10 cellular contexts compared by ENCODE assay signal in the genomic region with DNA sequence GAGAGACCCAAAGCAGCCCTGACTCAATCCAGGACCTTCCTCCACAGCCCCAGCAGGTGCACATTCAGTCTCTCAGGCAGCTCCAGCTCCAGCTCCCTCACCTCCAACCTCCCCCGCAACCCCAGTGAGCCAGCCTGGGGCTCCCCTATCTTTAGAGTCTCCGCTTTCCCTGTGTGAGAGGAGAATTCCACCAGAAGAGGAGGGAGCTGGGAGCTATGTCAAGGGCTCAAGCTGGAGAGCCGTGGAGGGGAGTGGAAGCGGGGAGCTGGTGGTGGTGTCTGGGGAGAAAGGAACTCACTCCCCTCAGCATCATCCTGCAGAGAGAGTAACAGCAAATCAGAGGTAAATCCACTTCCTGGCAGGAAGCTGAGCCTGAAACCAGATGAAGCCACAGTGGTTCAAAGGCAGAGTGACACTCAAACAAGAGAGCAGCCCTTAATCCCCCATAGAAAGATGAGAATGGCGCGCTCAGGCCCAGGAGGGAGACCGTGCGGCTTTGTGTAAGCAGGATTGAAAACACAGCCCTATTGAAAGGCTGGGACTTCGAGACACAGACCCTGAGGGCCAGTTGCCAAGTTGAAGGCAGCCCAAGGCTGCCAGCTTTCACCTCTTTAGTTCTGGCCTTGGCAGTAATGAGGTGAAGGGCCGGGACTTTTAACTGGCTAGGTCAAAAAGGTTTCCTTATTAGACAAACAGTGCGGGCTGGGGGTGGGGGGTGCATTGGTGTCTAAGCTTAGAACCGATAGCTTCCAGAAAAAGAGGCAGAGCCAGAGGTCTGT. TPM values are rescaled to one million over a fixed set of nuclear protein-coding genes. Genes with fewer than 3 reads are reported as not detected.
DNase-seq lines count a peak whose midpoint lies in the region; ATAC-seq lines count a peak whose summit lies in the region.
"Had no signal": no experiment of that assay in that cellular context is flagged by ENCODE, and none has a peak within 500 bp of the region (broad histone marks: within the 10 kb centered on the region; RNA-seq: fewer than 3 reads in every experiment).

No MANE protein-coding gene starts in this region.

- H3K27me3 Mint-ChIP-seq in T-cell: no peaks in the 10 kb centered on the region
- H3K27me3 Mint-ChIP-seq in activated naive CD8-positive, alpha-beta T cell treated with anti-CD3 and anti-CD28 coated beads, Interleukin-2, amount 10 ng/mL, durations not matched to agents 7 days and 5 days: peaks cover 5% of the 10 kb centered on the region
- peaks cover 35% of the 10 kb centered on the region for H3K27me3 Mint-ChIP-seq in stimulated activated memory B cell treated with anti-CD40 and anti-IgM and Interleukin-4, amounts not matched to agents 10 μg/mL and 1 μg/mL and 100 μg/mL, for 72 hours

- POLR2A ChIA-PET in T-cell (lab: Charles Lee): interaction anchor here in 1 of 2 donors (0.6 kb wide), 1 partner anchor 46 kb away, joined by 3 read pairs; no protein-coding TSS in a partner anchor
- POLR2A ChIA-PET in activated naive CD8-positive, alpha-beta T cell treated with anti-CD3 and anti-CD28 coated beads, Interleukin-2, amount 10 ng/mL, durations not matched to agents 7 days and 5 days (lab: Charles Lee): interaction anchor here (0.7 to 1.7 kb wide), 7 partner anchors 9 to 199 kb away, joined by 3 to 10 read pairs (median 4); a partner anchor contains a TSS

- H3K4me3 Mint-ChIP-seq in T-cell: peak overlapping the region; percentile 2 to 73 (median 37)
- H3K4me3 Mint-ChIP-seq in activated naive CD8-positive, alpha-beta T cell treated with anti-CD3 and anti-CD28 coated beads, Interleukin-2, amount 10 ng/mL, durations not matched to agents 7 days and 5 days: peak overlapping the region; percentile 81
- no peak overlapping the region for H3K4me3 Mint-ChIP-seq in stimulated activated memory B cell treated with anti-CD40 and anti-IgM and Interleukin-4, amounts not matched to agents 10 μg/mL and 1 μg/mL and 100 μg/mL, for 72 hours

- peak; percentile 12 for DNase-seq in activated CD4-positive, alpha-beta T cell treated with anti-CD3 and anti-CD28 coated beads for 1 hour
- no peak for DNase-seq in activated CD4-positive, alpha-beta T cell treated with anti-CD3 and anti-CD28 coated beads, Interleukin-2, amount 50 U/mL, for 1 hour
- DNase-seq in T-cell: peak in 31 of 34 experiments; percentile 3 to 51 (median 26)
- DNase-seq in activated naive CD8-positive, alpha-beta T cell treated with anti-CD3 and anti-CD28 coated beads, Interleukin-2, amount 10 ng/mL, durations not matched to agents 7 days and 5 days: peak; percentile 59
- no peak for DNase-seq in HuH-7 (ENCODE audit: low spot score)
- no peak for DNase-seq in islet precursor cell
- DNase-seq: mesendoderm, spleen had no signal

- no peaks in the 10 kb centered on the region for H3K9me3 Mint-ChIP-seq in T-cell
- peaks cover 1% of the 10 kb centered on the region for H3K9me3 Mint-ChIP-seq in activated naive CD8-positive, alpha-beta T cell treated with anti-CD3 and anti-CD28 coated beads, Interleukin-2, amount 10 ng/mL, durations not matched to agents 7 days and 5 days
- no peaks in the 10 kb centered on the region for H3K9me3 Mint-ChIP-seq in stimulated activated memory B cell treated with anti-CD40 and anti-IgM and Interleukin-4, amounts not matched to agents 10 μg/mL and 1 μg/mL and 100 μg/mL, for 72 hours

- ATAC-seq in T-cell (replicated peaks in 1 of 4) (peak; percentile 91 to 98 (median 96)), esophagus mucosa (no peak)
- ATAC-seq in activated naive CD8-positive, alpha-beta T cell treated with anti-CD3 and anti-CD28 coated beads, Interleukin-2, amount 10 ng/mL, durations not matched to agents 7 days and 5 days (ENCODE audit: low read depth): peak; percentile 98
- peak; percentile 9 for ATAC-seq in stimulated activated memory B cell treated with anti-CD40 and anti-IgM and Interleukin-4, amounts not matched to agents 10 μg/mL and 1 μg/mL and 100 μg/mL, for 72 hours

- no peaks in the 10 kb centered on the region for H3K36me3 Mint-ChIP-seq in T-cell
- H3K36me3 Mint-ChIP-seq in activated naive CD8-positive, alpha-beta T cell treated with anti-CD3 and anti-CD28 coated beads, Interleukin-2, amount 10 ng/mL, durations not matched to agents 7 days and 5 days: no peaks in the 10 kb centered on the region
- no peaks in the 10 kb centered on the region for H3K36me3 Mint-ChIP-seq in stimulated activated memory B cell treated with anti-CD40 and anti-IgM and Interleukin-4, amounts not matched to agents 10 μg/mL and 1 μg/mL and 100 μg/mL, for 72 hours

- H3K27ac Mint-ChIP-seq in T-cell: peak overlapping the region; percentile 88 to 97
- H3K27ac Mint-ChIP-seq in activated naive CD8-positive, alpha-beta T cell treated with anti-CD3 and anti-CD28 coated beads, Interleukin-2, amount 10 ng/mL, durations not matched to agents 7 days and 5 days: peak overlapping the region; percentile 98
- H3K27ac Mint-ChIP-seq in stimulated activated memory B cell treated with anti-CD40 and anti-IgM and Interleukin-4, amounts not matched to agents 10 μg/mL and 1 μg/mL and 100 μg/mL, for 72 hours: no peak overlapping the region

- peaks cover 24 to 28% (median 27%) of the 10 kb centered on the region in 3 donors for H3K4me1 Mint-ChIP-seq in T-cell
- H3K4me1 Mint-ChIP-seq in activated naive CD8-positive, alpha-beta T cell treated with anti-CD3 and anti-CD28 coated beads, Interleukin-2, amount 10 ng/mL, durations not matched to agents 7 days and 5 days: peaks cover 20% of the 10 kb centered on the region
- H3K4me1 Mint-ChIP-seq in stimulated activated memory B cell treated with anti-CD40 and anti-IgM and Interleukin-4, amounts not matched to agents 10 μg/mL and 1 μg/mL and 100 μg/mL, for 72 hours: no peaks in the 10 kb centered on the region

- CTCF ChIA-PET in T-cell (lab: Charles Lee): no interaction called here

RNA-seq across cellular contexts. Expression of a gene that starts 21.4 kb away (rescaled TPM):
- total RNA-seq in T-cell (1 to 10 TPM; 1.7 to 5.0 (median 2.7) TPM), esophagus mucosa (2.4 TPM)
- 1 to 10 TPM; 3.4 to 3.9 TPM for total RNA-seq in activated naive CD8-positive, alpha-beta T cell treated with anti-CD3 and anti-CD28 coated beads, Interleukin-2, amount 10 ng/mL, durations not matched to agents 7 days and 5 days

Comparison
In these comparisons a context has a peak if more than half of its experiments do, and no peak if none do; other contexts are left out.
1. DNase-seq: peak in activated CD4-positive, alpha-beta T cell treated with anti-CD3 and anti-CD28 coated beads for 1 hour (single experiment), T-cell (31 of 34) and activated naive CD8-positive, alpha-beta T cell treated with anti-CD3 and anti-CD28 coated beads, Interleukin-2, amount 10 ng/mL, durations not matched to agents 7 days and 5 days (single experiment); none in activated CD4-positive, alpha-beta T cell treated with anti-CD3 and anti-CD28 coated beads, Interleukin-2, amount 50 U/mL, for 1 hour (single experiment), HuH-7 (single experiment) and islet precursor cell (single experiment).